8 cellular contexts compared by ENCODE assay signal in genomic region chr6:29702519-29703103, GRCh38. TPM values are rescaled to one million over a fixed set of nuclear protein-coding genes. Genes with fewer than 3 reads are reported as not detected.
DNase-seq lines count a peak whose midpoint lies in the region; ATAC-seq, FAIRE-seq and TF ChIP-seq lines count a peak whose summit lies in the region.

No MANE protein-coding gene starts in this region.

- 14% methylated on average over 8 of the region's 17 CpGs for WGBS in A549 (ENCODE audit: missing lambda C conversion rate)
- 9% methylated on average over 17 of the region's 17 CpGs for WGBS in SK-N-SH (ENCODE audit: low lambda C conversion rate)

- no peaks in the 10 kb centered on the region for H4K20me1 ChIP-seq in SK-N-SH (ENCODE audit: insufficient read depth)

- peaks cover 44% of the 10 kb centered on the region for H3K27me3 Mint-ChIP-seq in activated naive CD4-positive, alpha-beta T cell treated with anti-CD3 and anti-CD28 coated beads, Interleukin-2, amount 10 ng/mL, durations not matched to agents 7 days and 5 days
- peaks cover 2 to 12% (median 3%) of the 10 kb centered on the region in 3 donors for H3K27me3 Mint-ChIP-seq in immature natural killer cell (ENCODE audit: low read depth in 3 of 3)

- H3K79me2 ChIP-seq in SK-N-SH (ENCODE audit: insufficient read depth), result no peaks in the 10 kb centered on the region

- H3K9me2 ChIP-seq in SK-N-SH, result no peaks in the 10 kb centered on the region

- peaks cover 24% of the 10 kb centered on the region for H3K4me1 Mint-ChIP-seq in activated naive CD4-positive, alpha-beta T cell treated with anti-CD3 and anti-CD28 coated beads, Interleukin-2, amount 10 ng/mL, durations not matched to agents 7 days and 5 days
- H3K4me1 Mint-ChIP-seq in immature natural killer cell, result peaks cover 25 to 39% of the 10 kb centered on the region in 2 donors

- peak; percentile 39 to 54; a peak in 3 of 5 replicates for TF ChIP-seq RAD21 in A549 (conservative IDR thresholded peaks at IDR 0.05 in 1 of 2, IDR thresholded peaks at IDR 0.05 in 1 of 2)
- TF ChIP-seq RAD21 in SK-N-SH (IDR thresholded peaks at IDR 0.05; ENCODE audit: low read length), result peak; percentile 36; the same call in 1 of the 2 replicates

- TF ChIP-seq POLR2A in A549 (IDR thresholded peaks at IDR 0.05; ENCODE audit: low read length), result no peak

- no peak overlapping the region for H2AFZ ChIP-seq in SK-N-SH (ENCODE audit: low read depth)

- H3K4me3 ChIP-seq in A549 (no peak overlapping the region), SK-N-SH (ENCODE audit: low read depth in 2 of 2, low read length in 1 of 2) (no peak overlapping the region)

- H3K9me3 ChIP-seq in A549 (no peaks in the 10 kb centered on the region), SK-N-SH (no peaks in the 10 kb centered on the region)

- no peaks in the 10 kb centered on the region for H3K36me3 ChIP-seq in SK-N-SH (replicated peaks in 1 of 2; ENCODE audit: control insufficient read depth in 1 of 2, insufficient read depth in 2 of 2, low read length in 1 of 2)

- no peaks in the 10 kb centered on the region for H3F3A ChIP-seq in SK-N-SH (replicated peaks; ENCODE audit: insufficient read depth)

- H3K27ac Mint-ChIP-seq in activated naive CD4-positive, alpha-beta T cell treated with anti-CD3 and anti-CD28 coated beads, Interleukin-2, amount 10 ng/mL, durations not matched to agents 7 days and 5 days, result no peak overlapping the region
- no peak overlapping the region for H3K27ac Mint-ChIP-seq in immature natural killer cell

- H3K4me1 ChIP-seq in A549 (no peaks in the 10 kb centered on the region), SK-N-SH (ENCODE audit: control insufficient read depth in 1 of 2, insufficient read depth in 2 of 2, low read depth in 1 of 2, low read length in 1 of 2) (no peaks in the 10 kb centered on the region)

- H3K36me3 Mint-ChIP-seq in activated naive CD4-positive, alpha-beta T cell treated with anti-CD3 and anti-CD28 coated beads, Interleukin-2, amount 10 ng/mL, durations not matched to agents 7 days and 5 days, result no peaks in the 10 kb centered on the region
- no peaks in the 10 kb centered on the region for H3K36me3 Mint-ChIP-seq in immature natural killer cell

- H3K9me3 Mint-ChIP-seq in activated naive CD4-positive, alpha-beta T cell treated with anti-CD3 and anti-CD28 coated beads, Interleukin-2, amount 10 ng/mL, durations not matched to agents 7 days and 5 days, result no peaks in the 10 kb centered on the region
- H3K9me3 Mint-ChIP-seq in immature natural killer cell, result no peaks in the 10 kb centered on the region

- H3K27ac ChIP-seq in A549 (no peak overlapping the region), SK-N-SH (ENCODE audit: low read depth in 2 of 2, low read length in 1 of 2) (no peak overlapping the region)

- POLR2A ChIA-PET in A549 (lab: Yijun Ruan, JAX), result no interaction called here
- POLR2A ChIA-PET in SK-N-SH (lab: Yijun Ruan, JAX), result no interaction called here

- no peak overlapping the region for H3K4me3 Mint-ChIP-seq in activated naive CD4-positive, alpha-beta T cell treated with anti-CD3 and anti-CD28 coated beads, Interleukin-2, amount 10 ng/mL, durations not matched to agents 7 days and 5 days
- H3K4me3 Mint-ChIP-seq in immature natural killer cell, result peak overlapping the region in 1 of 5 donors; percentile 65

- peak; percentile 86 to 99 for ATAC-seq in A549
- no peak for ATAC-seq in GM21515 (IDR thresholded peaks at IDR 0.05; ENCODE audit: unreplicated experiment)
- no peak for ATAC-seq in HG02840 (IDR thresholded peaks at IDR 0.05; ENCODE audit: low FRiP score, unreplicated experiment)

- no peak for FAIRE-seq in A549 (lab: Jason Lieb, UNC)

- TF ChIP-seq CTCF in A549 (IDR thresholded peaks at IDR 0.05) (peak; percentile 61), GM13977 (IDR thresholded peaks at IDR 0.05; ENCODE audit: extremely low read depth, insufficient read depth, missing control alignments) (peak; percentile 64), SK-N-SH (IDR thresholded peaks at IDR 0.05) (peak; percentile 61)

- no peak for TF ChIP-seq EP300 in A549 (IDR thresholded peaks at IDR 0.05)
- TF ChIP-seq EP300 in SK-N-SH (IDR thresholded peaks at IDR 0.05; ENCODE audit: borderline replicate concordance in 1 of 2, low read depth in 1 of 2, low read length in 1 of 2), result no peak

- CTCF ChIA-PET in A549 (lab: Yijun Ruan, JAX), result interaction anchor here (0.6 to 2.4 kb wide), 15 partner anchors 10 to 433 kb away, joined by 3 to 13 read pairs (median 3); no protein-coding TSS in a partner anchor
- CTCF ChIA-PET in SK-N-SH (lab: Yijun Ruan, JAX), result interaction anchor here (0.9 to 1.4 kb wide), 7 partner anchors 14 to 122 kb away, joined by 3 to 6 read pairs (median 4); no protein-coding TSS in a partner anchor
- CTCF ChIA-PET in activated naive CD4-positive, alpha-beta T cell treated with anti-CD3 and anti-CD28 coated beads, Interleukin-2, amount 10 ng/mL, durations not matched to agents 7 days and 5 days (lab: Charles Lee), result interaction anchor here (0.7 to 1.9 kb wide), 21 partner anchors 10 to 263 kb away, joined by 3 to 11 read pairs (median 4); no protein-coding TSS in a partner anchor

- H3K27me3 ChIP-seq in SK-N-SH (ENCODE audit: insufficient read depth), result peaks cover 30% of the 10 kb centered on the region; the same call in 1 of the 2 replicates

- no peak overlapping the region for H3K9ac ChIP-seq in SK-N-SH

- in situ Hi-C loops in GM13977 (cut with MboI; ENCODE audit: low pct_unique_long_range_greater_than_20kb, low sequenced_read_pairs, unreplicated experiment), result no loop called here

- peak; percentile 41 to 56 for DNase-seq in A549 (ENCODE audit: low read depth in 1 of 2, low spot score in 1 of 2)
- peak; percentile 53 for DNase-seq in GM13977 (ENCODE audit: low spot score)
- peak; percentile 71 for DNase-seq in SK-N-SH
- peak; percentile 80 for DNase-seq in activated naive CD4-positive, alpha-beta T cell treated with anti-CD3 and anti-CD28 coated beads, Interleukin-2, amount 10 ng/mL, durations not matched to agents 7 days and 5 days
- DNase-seq in immature natural killer cell, result peak; percentile 26 to 47 (median 32)
- peak; percentile 49 to 77 (median 73) for DNase-seq in stimulated activated CD4-positive, alpha-beta T cell treated with anti-CD3 and anti-CD28 coated beads, TNF-alpha, amount 100 ng/mL, for 48 hours (ENCODE audit: low read depth in 3 of 3)

- H3K4me2 ChIP-seq in A549, result peak overlapping the region; percentile 34; the same call in 1 of the 3 replicates
- H3K4me2 ChIP-seq in SK-N-SH, result no peak overlapping the region

TF ChIP-seq in A549, 52 proteins besides CTCF, POLR2A, EP300 and RAD21:
- TF ChIP-seq SMC3 (IDR thresholded peaks at IDR 0.05), result peak; percentile 32; the same call in 2 of the 3 replicates
- TF ChIP-seq MAFK (IDR thresholded peaks at IDR 0.05; ENCODE audit: partially characterized antibody), result no peak

TF ChIP-seq in SK-N-SH, 30 proteins besides CTCF, POLR2A, EP300 and RAD21 (continues in another document):
- no peak for TF ChIP-seq ELF1 (IDR thresholded peaks at IDR 0.05)
- TF ChIP-seq NFIC (IDR thresholded peaks at IDR 0.05; ENCODE audit: borderline replicate concordance), result no peak
- no peak for TF ChIP-seq RXRA (IDR thresholded peaks at IDR 0.05; ENCODE audit: borderline replicate concordance, low read depth)
- TF ChIP-seq ZBTB33 (IDR thresholded peaks at IDR 0.05; ENCODE audit: borderline replicate concordance, low read depth), result no peak
- TF ChIP-seq MEF2A (IDR thresholded peaks at IDR 0.05; ENCODE audit: borderline replicate concordance, low read depth), result no peak

RNA-seq across cellular contexts. Expression of gene HLA-F, which starts 20.6 kb away (rescaled TPM):
- polyA plus RNA-seq in A549 (2011; rRNA removed), result 2.7 and 3.5 TPM in 2 replicates
- 3.6 and 4.4 TPM in 2 replicates for polyA plus RNA-seq in A549 (2012; cell fraction: cytosol; rRNA removed)
- 10.4 and 10.9 TPM in 2 replicates for polyA plus RNA-seq in A549 (2012; cell fraction: nucleus; rRNA removed)
- 3.1 to 4.5 TPM (median 3.3 TPM) in 3 replicates for polyA plus RNA-seq in A549 (2017; fragmentation: RNase III; extraction: RNeasy Plus Mini Kit Qiagen cat#74134 plus additional on column Dnase treatment)
- 4.0 and 4.3 TPM in 2 replicates for polyA minus RNA-seq in A549 (2011; rRNA and poly(A)+ RNA removed)
- 0.28 and 0.31 TPM in 2 replicates for polyA plus RNA-seq in SK-N-SH (2012; rRNA removed)
- 0.07 and 0.08 TPM in 2 replicates for polyA plus RNA-seq in SK-N-SH (2012; cell fraction: cytosol; rRNA removed)
- polyA plus RNA-seq in SK-N-SH (2012; cell fraction: nucleus; rRNA removed), result 0.25 and 0.34 TPM in 2 replicates
- 100 to 1,000 TPM; 595 to 720 (median 639) TPM for polyA plus RNA-seq in immature natural killer cell

RNA-seq across cellular contexts. Expression of gene ZFP57, which starts 21.7 kb away (rescaled TPM):
- polyA plus RNA-seq in A549 (2011; rRNA removed), result 0.07 and 0.08 TPM in 2 replicates
- not detected in 2 replicates for polyA plus RNA-seq in A549 (2012; cell fraction: cytosol; rRNA removed)
- 0.05 and 0.11 TPM in 2 replicates for polyA plus RNA-seq in A549 (2012; cell fraction: nucleus; rRNA removed)
- polyA plus RNA-seq in A549 (2017; fragmentation: RNase III; extraction: RNeasy Plus Mini Kit Qiagen cat#74134 plus additional on column Dnase treatment), result not detected in 3 replicates
- polyA minus RNA-seq in A549 (2011; rRNA and poly(A)+ RNA removed), result not detected in 2 replicates
- not detected in 2 replicates for polyA plus RNA-seq in SK-N-SH (2012; rRNA removed)
- polyA plus RNA-seq in SK-N-SH (2012; cell fraction: cytosol; rRNA removed), result not detected in 2 replicates
- polyA plus RNA-seq in SK-N-SH (2012; cell fraction: nucleus; rRNA removed), result not detected in 2 replicates
- polyA plus RNA-seq in immature natural killer cell, result 1 to 10 TPM in 2 of 3 donors, not detected in 1; 5.2 to 9.0 TPM

RNA-seq across cellular contexts. Expression of gene MOG, which starts 45.7 kb away (rescaled TPM):
- polyA plus RNA-seq in A549 (2011; rRNA removed) (not detected in 2 replicates), A549 (2017; fragmentation: RNase III; extraction: RNeasy Plus Mini Kit Qiagen cat#74134 plus additional on column Dnase treatment) (not detected in 3 replicates), SK-N-SH (2012; rRNA removed) (not detected in 2 replicates), immature natural killer cell (not detected)
- not detected in 2 replicates for polyA plus RNA-seq in A549 (2012; cell fraction: cytosol; rRNA removed)
- polyA plus RNA-seq in A549 (2012; cell fraction: nucleus; rRNA removed), result not detected in 2 replicates
- polyA minus RNA-seq in A549 (2011; rRNA and poly(A)+ RNA removed), result not detected in 2 replicates
- polyA plus RNA-seq in SK-N-SH (2012; cell fraction: cytosol; rRNA removed), result not detected in 2 replicates
- polyA plus RNA-seq in SK-N-SH (2012; cell fraction: nucleus; rRNA removed), result not detected in 2 replicates

Comparison
In these comparisons a context has a peak if more than half of its experiments do, and no peak if none do; other contexts are left out.
1. ATAC-seq: peak in A549 (2 of 2); none in GM21515 (single experiment) and HG02840 (single experiment).
2. RNA of gene HLA-F, which starts 20.6 kb away (polyA plus RNA-seq): 595 to 720 TPM in immature natural killer cell; 2.7 to 10.9 TPM in A549 and 0.07 to 0.34 TPM in SK-N-SH; every median in the first group is over 10 times any median in the second.
3. Of the 12 proteins assayed by ChIP-seq in both A549 and SK-N-SH: peak only in A549: SMC3; only in SK-N-SH: none; in both: CTCF and RAD21; in neither: 9.
4. Peak in every context shown above with its lines, with median percentiles within 50 percentile points of each other: DNase-seq and CTCF ChIP-seq.